Comparison of ENCODE assay signal across 1 cellular context in genomic region chr3:38018296-38019266, GRCh38.
TF ChIP-seq lines count a peak whose summit lies in the region.

No MANE protein-coding gene starts in this region.

TF ChIP-seq in K562, 482 proteins besides CTCF, POLR2A, EP300 and RAD21 (continued from another document and continues in another):
- TF ChIP-seq CHD7 (IDR thresholded peaks at IDR 0.05; ENCODE audit: low read depth, low read length): no peak
- TF ChIP-seq MBD2 (IDR thresholded peaks at IDR 0.05; ENCODE audit: borderline replicate concordance, low read depth): peak; percentile 77
- TF ChIP-seq RBFOX2 (IDR thresholded peaks at IDR 0.05; ENCODE audit: low read depth, low read length): peak; percentile 55
- no peak for TF ChIP-seq RNF219 (CRISPR knock-in tag; IDR thresholded peaks at IDR 0.05)
- TF ChIP-seq RBM14 (IDR thresholded peaks at IDR 0.05; ENCODE audit: borderline replicate concordance, insufficient read depth, low read depth, low read length): no peak
- TF ChIP-seq PPARD (CRISPR knock-in tag; IDR thresholded peaks at IDR 0.05): no peak
- TF ChIP-seq TSHZ1 (CRISPR knock-in tag; IDR thresholded peaks at IDR 0.05): no peak
- TF ChIP-seq VEZF1 (CRISPR knock-in tag; IDR thresholded peaks at IDR 0.05): no peak
- no peak for TF ChIP-seq ZNF830 (CRISPR knock-in tag; IDR thresholded peaks at IDR 0.05)
- TF ChIP-seq NRF1 (conservative IDR thresholded peaks at IDR 0.05 in 1 of 2, IDR thresholded peaks at IDR 0.05 in 1 of 2): 0 out of 4 replicates have a peak, but pooled peaks of 1 of the 2 experiments have one; percentile 37
- TF ChIP-seq NCOA6 (IDR thresholded peaks at IDR 0.05): no peak
- TF ChIP-seq OTX1 (CRISPR knock-in tag; IDR thresholded peaks at IDR 0.05): peak; percentile 70; the same call in 1 of the 2 replicates
- TF ChIP-seq TFAM (CRISPR knock-in tag; conservative IDR thresholded peaks at IDR 0.05): no peak
- TF ChIP-seq CEBPB (tag; IDR thresholded peaks at IDR 0.05): no peak
- no peak for TF ChIP-seq STAT5B (CRISPR knock-in tag; IDR thresholded peaks at IDR 0.05)
- 0 out of 2 replicates have a peak, but pooled peaks have one; percentile 28 for TF ChIP-seq CLOCK (CRISPR knock-in tag; IDR thresholded peaks at IDR 0.05; ENCODE audit: borderline replicate concordance)
- no peak for TF ChIP-seq ATF3 (IDR thresholded peaks at IDR 0.05)
- no peak for TF ChIP-seq ATF3 (CRISPR knock-in tag; conservative IDR thresholded peaks at IDR 0.05)
- TF ChIP-seq STAT6 (CRISPR knock-in tag; IDR thresholded peaks at IDR 0.05): peak; percentile 85; the same call in 1 of the 2 replicates
- TF ChIP-seq ZBTB49 (CRISPR knock-in tag; IDR thresholded peaks at IDR 0.05; ENCODE audit: borderline replicate concordance): no peak
